ENCODE assay signal across 1 cellular context in the genomic region with DNA sequence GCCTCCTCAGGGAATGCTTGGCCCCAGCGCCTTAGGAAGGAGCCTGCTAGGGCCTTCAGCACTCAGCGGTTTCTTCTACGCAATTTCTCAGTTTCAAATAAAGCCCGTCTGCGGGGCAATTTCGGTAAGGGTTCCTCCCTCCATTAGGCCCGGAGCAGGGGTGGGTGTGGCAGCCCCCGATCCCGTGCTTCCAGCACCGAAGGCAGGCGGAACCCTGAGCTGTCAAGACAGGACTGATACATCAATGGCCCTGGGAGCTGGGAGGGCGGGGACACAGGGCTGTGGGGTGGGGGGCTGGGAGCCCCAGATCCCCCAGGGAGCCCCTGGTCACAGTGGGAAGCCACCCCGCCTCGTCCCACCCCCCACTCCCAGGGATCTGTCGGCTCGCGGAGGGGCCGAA.
TF ChIP-seq lines count a peak whose summit lies in the region.

No MANE protein-coding gene starts in this region.

TF ChIP-seq in GM23338, 12 proteins besides CTCF, POLR2A, EP300 and RAD21 (continued from another document):
- TF ChIP-seq, protein P1, sequence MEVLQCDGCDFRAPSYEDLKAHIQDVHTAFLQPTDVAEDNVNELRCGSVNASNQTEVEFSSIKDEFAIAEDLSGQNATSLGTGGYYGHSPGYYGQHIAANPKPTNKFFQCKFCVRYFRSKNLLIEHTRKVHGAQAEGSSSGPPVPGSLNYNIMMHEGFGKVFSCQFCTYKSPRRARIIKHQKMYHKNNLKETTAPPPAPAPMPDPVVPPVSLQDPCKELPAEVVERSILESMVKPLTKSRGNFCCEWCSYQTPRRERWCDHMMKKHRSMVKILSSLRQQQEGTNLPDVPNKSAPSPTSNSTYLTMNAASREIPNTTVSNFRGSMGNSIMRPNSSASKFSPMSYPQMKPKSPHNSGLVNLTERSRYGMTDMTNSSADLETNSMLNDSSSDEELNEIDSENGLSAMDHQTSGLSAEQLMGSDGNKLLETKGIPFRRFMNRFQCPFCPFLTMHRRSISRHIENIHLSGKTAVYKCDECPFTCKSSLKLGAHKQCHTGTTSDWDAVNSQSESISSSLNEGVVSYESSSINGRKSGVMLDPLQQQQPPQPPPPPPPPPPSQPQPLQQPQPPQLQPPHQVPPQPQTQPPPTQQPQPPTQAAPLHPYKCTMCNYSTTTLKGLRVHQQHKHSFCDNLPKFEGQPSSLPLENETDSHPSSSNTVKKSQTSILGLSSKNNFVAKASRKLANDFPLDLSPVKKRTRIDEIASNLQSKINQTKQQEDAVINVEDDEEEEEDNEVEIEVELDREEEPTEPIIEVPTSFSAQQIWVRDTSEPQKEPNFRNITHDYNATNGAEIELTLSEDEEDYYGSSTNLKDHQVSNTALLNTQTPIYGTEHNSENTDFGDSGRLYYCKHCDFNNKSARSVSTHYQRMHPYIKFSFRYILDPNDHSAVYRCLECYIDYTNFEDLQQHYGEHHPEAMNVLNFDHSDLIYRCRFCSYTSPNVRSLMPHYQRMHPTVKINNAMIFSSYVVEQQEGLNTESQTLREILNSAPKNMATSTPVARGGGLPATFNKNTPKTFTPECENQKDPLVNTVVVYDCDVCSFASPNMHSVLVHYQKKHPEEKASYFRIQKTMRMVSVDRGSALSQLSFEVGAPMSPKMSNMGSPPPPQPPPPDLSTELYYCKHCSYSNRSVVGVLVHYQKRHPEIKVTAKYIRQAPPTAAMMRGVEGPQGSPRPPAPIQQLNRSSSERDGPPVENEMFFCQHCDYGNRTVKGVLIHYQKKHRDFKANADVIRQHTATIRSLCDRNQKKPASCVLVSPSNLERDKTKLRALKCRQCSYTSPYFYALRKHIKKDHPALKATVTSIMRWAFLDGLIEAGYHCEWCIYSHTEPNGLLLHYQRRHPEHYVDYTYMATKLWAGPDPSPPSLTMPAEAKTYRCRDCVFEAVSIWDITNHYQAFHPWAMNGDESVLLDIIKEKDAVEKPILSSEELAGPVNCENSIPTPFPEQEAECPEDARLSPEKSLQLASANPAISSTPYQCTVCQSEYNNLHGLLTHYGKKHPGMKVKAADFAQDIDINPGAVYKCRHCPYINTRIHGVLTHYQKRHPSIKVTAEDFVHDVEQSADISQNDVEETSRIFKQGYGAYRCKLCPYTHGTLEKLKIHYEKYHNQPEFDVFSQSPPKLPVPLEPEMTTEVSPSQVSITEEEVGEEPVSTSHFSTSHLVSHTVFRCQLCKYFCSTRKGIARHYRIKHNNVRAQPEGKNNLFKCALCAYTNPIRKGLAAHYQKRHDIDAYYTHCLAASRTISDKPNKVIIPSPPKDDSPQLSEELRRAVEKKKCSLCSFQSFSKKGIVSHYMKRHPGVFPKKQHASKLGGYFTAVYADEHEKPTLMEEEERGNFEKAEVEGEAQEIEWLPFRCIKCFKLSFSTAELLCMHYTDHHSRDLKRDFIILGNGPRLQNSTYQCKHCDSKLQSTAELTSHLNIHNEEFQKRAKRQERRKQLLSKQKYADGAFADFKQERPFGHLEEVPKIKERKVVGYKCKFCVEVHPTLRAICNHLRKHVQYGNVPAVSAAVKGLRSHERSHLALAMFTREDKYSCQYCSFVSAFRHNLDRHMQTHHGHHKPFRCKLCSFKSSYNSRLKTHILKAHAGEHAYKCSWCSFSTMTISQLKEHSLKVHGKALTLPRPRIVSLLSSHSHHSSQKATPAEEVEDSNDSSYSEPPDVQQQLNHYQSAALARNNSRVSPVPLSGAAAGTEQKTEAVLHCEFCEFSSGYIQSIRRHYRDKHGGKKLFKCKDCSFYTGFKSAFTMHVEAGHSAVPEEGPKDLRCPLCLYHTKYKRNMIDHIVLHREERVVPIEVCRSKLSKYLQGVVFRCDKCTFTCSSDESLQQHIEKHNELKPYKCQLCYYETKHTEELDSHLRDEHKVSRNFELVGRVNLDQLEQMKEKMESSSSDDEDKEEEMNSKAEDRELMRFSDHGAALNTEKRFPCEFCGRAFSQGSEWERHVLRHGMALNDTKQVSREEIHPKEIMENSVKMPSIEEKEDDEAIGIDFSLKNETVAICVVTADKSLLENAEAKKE (CRISPR knock-in tag; IDR thresholded peaks at IDR 0.05) = no peak
- TF ChIP-seq JUNB (IDR thresholded peaks at IDR 0.05; ENCODE audit: unreplicated experiment) (no peak), EZH2phosphoT487 (IDR thresholded peaks at IDR 0.05; ENCODE audit: unreplicated experiment) (no peak), EZH2 (IDR thresholded peaks at IDR 0.05; ENCODE audit: low read depth, unreplicated experiment) (no peak), CREB1 (CRISPR knock-in tag; IDR thresholded peaks at IDR 0.05; ENCODE audit: low read depth) (no peak), STAT1 (IDR thresholded peaks at IDR 0.05; ENCODE audit: unreplicated experiment) (no peak), ZNF331 (CRISPR knock-in tag; IDR thresholded peaks at IDR 0.05; ENCODE audit: low read depth) (no peak)
- TF ChIP-seq, protein P2, sequence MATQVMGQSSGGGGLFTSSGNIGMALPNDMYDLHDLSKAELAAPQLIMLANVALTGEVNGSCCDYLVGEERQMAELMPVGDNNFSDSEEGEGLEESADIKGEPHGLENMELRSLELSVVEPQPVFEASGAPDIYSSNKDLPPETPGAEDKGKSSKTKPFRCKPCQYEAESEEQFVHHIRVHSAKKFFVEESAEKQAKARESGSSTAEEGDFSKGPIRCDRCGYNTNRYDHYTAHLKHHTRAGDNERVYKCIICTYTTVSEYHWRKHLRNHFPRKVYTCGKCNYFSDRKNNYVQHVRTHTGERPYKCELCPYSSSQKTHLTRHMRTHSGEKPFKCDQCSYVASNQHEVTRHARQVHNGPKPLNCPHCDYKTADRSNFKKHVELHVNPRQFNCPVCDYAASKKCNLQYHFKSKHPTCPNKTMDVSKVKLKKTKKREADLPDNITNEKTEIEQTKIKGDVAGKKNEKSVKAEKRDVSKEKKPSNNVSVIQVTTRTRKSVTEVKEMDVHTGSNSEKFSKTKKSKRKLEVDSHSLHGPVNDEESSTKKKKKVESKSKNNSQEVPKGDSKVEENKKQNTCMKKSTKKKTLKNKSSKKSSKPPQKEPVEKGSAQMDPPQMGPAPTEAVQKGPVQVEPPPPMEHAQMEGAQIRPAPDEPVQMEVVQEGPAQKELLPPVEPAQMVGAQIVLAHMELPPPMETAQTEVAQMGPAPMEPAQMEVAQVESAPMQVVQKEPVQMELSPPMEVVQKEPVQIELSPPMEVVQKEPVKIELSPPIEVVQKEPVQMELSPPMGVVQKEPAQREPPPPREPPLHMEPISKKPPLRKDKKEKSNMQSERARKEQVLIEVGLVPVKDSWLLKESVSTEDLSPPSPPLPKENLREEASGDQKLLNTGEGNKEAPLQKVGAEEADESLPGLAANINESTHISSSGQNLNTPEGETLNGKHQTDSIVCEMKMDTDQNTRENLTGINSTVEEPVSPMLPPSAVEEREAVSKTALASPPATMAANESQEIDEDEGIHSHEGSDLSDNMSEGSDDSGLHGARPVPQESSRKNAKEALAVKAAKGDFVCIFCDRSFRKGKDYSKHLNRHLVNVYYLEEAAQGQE (IDR thresholded peaks at IDR 0.05; ENCODE audit: unreplicated experiment) = no peak
